In genomic region chr5:84597904-84598303, GRCh38 we compare ENCODE assay signal across 1 cellular context.
A peak's percentile ranks its signal among the peaks of the same experiment; 100 is the strongest.
TF ChIP-seq lines count a peak whose summit lies in the region.

No MANE protein-coding gene starts in this region.

TF ChIP-seq in H1, 55 proteins besides CTCF, POLR2A, EP300 and RAD21:
- TF ChIP-seq HDAC2 (IDR thresholded peaks at IDR 0.05; ENCODE audit: borderline replicate concordance in 1 of 2, low read depth in 2 of 2, low read length in 2 of 2), result peak in 1 of 2 experiments; percentile 25; a peak in 1 of 4 replicates
- TF ChIP-seq GTF2F1 (IDR thresholded peaks at IDR 0.05; ENCODE audit: borderline replicate concordance, low read depth, low read length), result no peak
- TF ChIP-seq YY1 (IDR thresholded peaks at IDR 0.05; ENCODE audit: low read depth, low read length), result no peak
- TF ChIP-seq NRF1 (IDR thresholded peaks at IDR 0.05; ENCODE audit: low read depth, low read length), result no peak
- TF ChIP-seq CHD7 (IDR thresholded peaks at IDR 0.05; ENCODE audit: insufficient replicate concordance, low read length), result peak; percentile 80
- TF ChIP-seq NANOG (IDR thresholded peaks at IDR 0.05; ENCODE audit: insufficient read depth, low read depth, low read length, poor library complexity, severe bottlenecking), result peak; percentile 74
- TF ChIP-seq RFX5 (IDR thresholded peaks at IDR 0.05; ENCODE audit: borderline replicate concordance, low read depth, low read length), result no peak
- peak in 1 of 2 experiments; percentile 40 for TF ChIP-seq BCL11A (IDR thresholded peaks at IDR 0.05; ENCODE audit: low read depth in 2 of 2, low read length in 2 of 2)
- TF ChIP-seq ASH2L (IDR thresholded peaks at IDR 0.05; ENCODE audit: low read length), result peak; percentile 36
- peak; percentile 42 for TF ChIP-seq MAFK (IDR thresholded peaks at IDR 0.05; ENCODE audit: low read depth, low read length)
- no peak for TF ChIP-seq CTBP2 (IDR thresholded peaks at IDR 0.05; ENCODE audit: borderline replicate concordance, insufficient read depth, insufficient read length, low read length)
- no peak for TF ChIP-seq SIN3A (conservative IDR thresholded peaks at IDR 0.05 in 1 of 2, IDR thresholded peaks at IDR 0.05 in 1 of 2; ENCODE audit: low read depth in 1 of 2, low read length in 2 of 2)
- TF ChIP-seq SIRT6 (IDR thresholded peaks at IDR 0.05; ENCODE audit: low read length), result no peak
- TF ChIP-seq SP1 (IDR thresholded peaks at IDR 0.05; ENCODE audit: low read depth, low read length), result peak; percentile 77
- peak; percentile 30; the same call in 1 of the 2 replicates for TF ChIP-seq TAF1 (IDR thresholded peaks at IDR 0.05; ENCODE audit: low read depth, low read length)
- no peak for TF ChIP-seq SRF (IDR thresholded peaks at IDR 0.05; ENCODE audit: low read depth, low read length)
